ENCODE assay signal across 15 cellular contexts in the genomic region with DNA sequence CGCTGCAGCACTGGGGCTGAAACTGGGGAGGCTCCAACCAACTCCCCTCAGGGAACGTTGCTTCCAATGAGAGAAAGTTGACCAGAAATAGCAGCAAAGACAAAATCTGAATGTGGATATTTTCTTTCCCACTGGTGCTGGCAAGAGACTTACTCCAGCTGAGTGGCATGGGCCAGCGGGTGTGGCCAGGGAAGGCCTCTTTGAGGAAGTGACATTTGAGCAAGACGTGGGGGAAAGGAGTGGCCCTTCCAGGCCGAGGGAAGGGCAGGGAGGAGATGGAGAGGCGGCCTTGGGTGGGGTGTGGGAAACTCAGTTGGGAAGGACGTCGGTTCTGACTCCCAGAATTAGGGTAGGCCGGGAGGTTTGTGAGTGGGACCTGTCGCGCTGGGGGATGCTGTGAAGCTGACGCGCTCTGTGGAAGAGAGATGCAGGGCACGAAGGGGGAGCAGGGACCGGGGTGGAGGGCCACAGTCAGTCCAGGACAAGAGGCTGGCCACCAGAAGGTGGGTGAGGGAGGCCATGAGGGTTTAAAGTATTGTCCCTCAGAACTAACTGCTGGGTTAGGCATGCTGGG.
DNase-seq lines count a peak whose midpoint lies in the region; ATAC-seq and TF ChIP-seq lines count a peak whose summit lies in the region.
"Had no signal": no experiment of that assay in that cellular context is flagged by ENCODE, and none has a peak within 500 bp of the region (broad histone marks: within the 10 kb centered on the region; RNA-seq: fewer than 3 reads in every experiment).

No MANE protein-coding gene starts in this region.

- ATAC-seq in activated T-cell treated with anti-CD3 and anti-CD28 coated beads, Interleukin-2, amount 50 U/mL, for 72 hours (replicated peaks in 1 of 2), result no peak
- ATAC-seq in activated T-cell treated with anti-CD3 and anti-CD28 coated beads, Interleukin-2, amount 50 U/mL, for 4 hours, result no peak
- no peak for ATAC-seq in stimulated activated memory B cell treated with anti-CD40 and anti-IgM and Interleukin-4, amounts not matched to agents 10 μg/mL and 1 μg/mL and 100 μg/mL, for 72 hours
- ATAC-seq in WTC11 (no peak), GM18873 (IDR thresholded peaks at IDR 0.05; ENCODE audit: low FRiP score, unreplicated experiment) (no peak)

- no peaks in the 10 kb centered on the region for H3K36me3 Mint-ChIP-seq in activated T-cell treated with anti-CD3 and anti-CD28 coated beads, Interleukin-2, amount 50 U/mL, for 72 hours (ENCODE audit: insufficient read depth in 2 of 2)
- H3K36me3 Mint-ChIP-seq in activated T-cell treated with anti-CD3 and anti-CD28 coated beads, Interleukin-2, amount 50 U/mL, for 4 hours (ENCODE audit: insufficient read depth), result no peaks in the 10 kb centered on the region
- no peaks in the 10 kb centered on the region for H3K36me3 Mint-ChIP-seq in dendritic cell treated with granulocyte-macrophage colony-stimulating factor and Interleukin-4, amounts not matched to agents 40 ng/mL and 50 ng/mL, for 4 days (ENCODE audit: low read depth)
- H3K36me3 Mint-ChIP-seq in stimulated activated memory B cell treated with anti-CD40 and anti-IgM and Interleukin-4, amounts not matched to agents 10 μg/mL and 1 μg/mL and 100 μg/mL, for 72 hours, result no peaks in the 10 kb centered on the region
- H3K36me3 Mint-ChIP-seq in WTC11, result no peaks in the 10 kb centered on the region

- peak overlapping the region; percentile 72 to 84 for H3K4me3 Mint-ChIP-seq in activated T-cell treated with anti-CD3 and anti-CD28 coated beads, Interleukin-2, amount 50 U/mL, for 72 hours
- no peak overlapping the region for H3K4me3 Mint-ChIP-seq in activated T-cell treated with anti-CD3 and anti-CD28 coated beads, Interleukin-2, amount 50 U/mL, for 4 hours
- H3K4me3 Mint-ChIP-seq in dendritic cell treated with granulocyte-macrophage colony-stimulating factor and Interleukin-4, amounts not matched to agents 40 ng/mL and 50 ng/mL, for 4 days, result no peak overlapping the region
- no peak overlapping the region for H3K4me3 Mint-ChIP-seq in stimulated activated memory B cell treated with anti-CD40 and anti-IgM and Interleukin-4, amounts not matched to agents 10 μg/mL and 1 μg/mL and 100 μg/mL, for 72 hours
- no peak overlapping the region for H3K4me3 Mint-ChIP-seq in WTC11

- POLR2A ChIA-PET in WTC11 (lab: Charles Lee), result no interaction called here

- no peak overlapping the region for H3K27ac ChIP-seq in substantia nigra (ENCODE audit: low read depth, low read length, poor library complexity, severe bottlenecking)
- H3K27ac ChIP-seq: dorsolateral prefrontal cortex, SJCRH30 had no signal

- intact Hi-C loops in dendritic cell treated with granulocyte-macrophage colony-stimulating factor and Interleukin-4, amounts not matched to agents 40 ng/mL and 50 ng/mL, for 4 days (cut with micrococcal nuclease), result no loop called here

- CTCF ChIA-PET in WTC11 (lab: Charles Lee), result interaction anchor here (1.2 to 1.7 kb wide), 3 partner anchors 73 to 159 kb away, joined by 4 to 6 read pairs (median 4); no protein-coding TSS in a partner anchor

- no peaks in the 10 kb centered on the region for H3K9me3 Mint-ChIP-seq in activated T-cell treated with anti-CD3 and anti-CD28 coated beads, Interleukin-2, amount 50 U/mL, for 72 hours
- no peaks in the 10 kb centered on the region for H3K9me3 Mint-ChIP-seq in activated T-cell treated with anti-CD3 and anti-CD28 coated beads, Interleukin-2, amount 50 U/mL, for 4 hours
- no peaks in the 10 kb centered on the region for H3K9me3 Mint-ChIP-seq in dendritic cell treated with granulocyte-macrophage colony-stimulating factor and Interleukin-4, amounts not matched to agents 40 ng/mL and 50 ng/mL, for 4 days
- no peaks in the 10 kb centered on the region for H3K9me3 Mint-ChIP-seq in stimulated activated memory B cell treated with anti-CD40 and anti-IgM and Interleukin-4, amounts not matched to agents 10 μg/mL and 1 μg/mL and 100 μg/mL, for 72 hours
- H3K9me3 Mint-ChIP-seq in WTC11, result no peaks in the 10 kb centered on the region

- peaks cover 100% of the 10 kb centered on the region for H3K4me1 Mint-ChIP-seq in activated T-cell treated with anti-CD3 and anti-CD28 coated beads, Interleukin-2, amount 50 U/mL, for 72 hours (ENCODE audit: low read depth)
- peaks cover 90% of the 10 kb centered on the region for H3K4me1 Mint-ChIP-seq in activated T-cell treated with anti-CD3 and anti-CD28 coated beads, Interleukin-2, amount 50 U/mL, for 4 hours (ENCODE audit: low read depth)
- peaks cover 69% of the 10 kb centered on the region for H3K4me1 Mint-ChIP-seq in dendritic cell treated with granulocyte-macrophage colony-stimulating factor and Interleukin-4, amounts not matched to agents 40 ng/mL and 50 ng/mL, for 4 days (ENCODE audit: low read depth)
- peaks cover 78% of the 10 kb centered on the region for H3K4me1 Mint-ChIP-seq in stimulated activated memory B cell treated with anti-CD40 and anti-IgM and Interleukin-4, amounts not matched to agents 10 μg/mL and 1 μg/mL and 100 μg/mL, for 72 hours
- H3K4me1 Mint-ChIP-seq in WTC11, result peaks cover 12% of the 10 kb centered on the region

- TF ChIP-seq CTCF in WTC11 (IDR thresholded peaks at IDR 0.05), result no peak

- H3K27me3 Mint-ChIP-seq in activated T-cell treated with anti-CD3 and anti-CD28 coated beads, Interleukin-2, amount 50 U/mL, for 72 hours (ENCODE audit: low read depth), result no peaks in the 10 kb centered on the region
- no peaks in the 10 kb centered on the region for H3K27me3 Mint-ChIP-seq in activated T-cell treated with anti-CD3 and anti-CD28 coated beads, Interleukin-2, amount 50 U/mL, for 4 hours (ENCODE audit: low read depth)
- no peaks in the 10 kb centered on the region for H3K27me3 Mint-ChIP-seq in dendritic cell treated with granulocyte-macrophage colony-stimulating factor and Interleukin-4, amounts not matched to agents 40 ng/mL and 50 ng/mL, for 4 days
- H3K27me3 Mint-ChIP-seq in stimulated activated memory B cell treated with anti-CD40 and anti-IgM and Interleukin-4, amounts not matched to agents 10 μg/mL and 1 μg/mL and 100 μg/mL, for 72 hours, result no peaks in the 10 kb centered on the region
- no peaks in the 10 kb centered on the region; the same call in 1 of the 2 replicates for H3K27me3 Mint-ChIP-seq in WTC11 (ENCODE audit: low read depth)

- DNase-seq in activated T-cell treated with anti-CD3 and anti-CD28 coated beads, Interleukin-2, amount 50 U/mL, for 72 hours, result no peak
- no peak for DNase-seq in activated T-cell treated with anti-CD3 and anti-CD28 coated beads, Interleukin-2, amount 50 U/mL, for 4 hours
- peak; percentile 41 for DNase-seq in MV-4-11 (lab: John Stamatoyannopoulos, UW)
- DNase-seq in WTC11 (ENCODE audit: low spot score), result no peak
- DNase-seq in substantia nigra (lab: John Stamatoyannopoulos, UW), result no peak
- DNase-seq: DMS153; dorsolateral prefrontal cortex; IMR-90; NCI-H1105; NCI-H2227 treated with DMSO at 0.1 percent for 48 hours; SJCRH30; stimulated activated naive CD4-positive, alpha-beta T cell treated with Interleukin-2 at 50 U/mL for 16 hours had no signal

- H3K27ac Mint-ChIP-seq in activated T-cell treated with anti-CD3 and anti-CD28 coated beads, Interleukin-2, amount 50 U/mL, for 72 hours, result peak overlapping the region; percentile 68
- peak overlapping the region; percentile 71 for H3K27ac Mint-ChIP-seq in dendritic cell treated with granulocyte-macrophage colony-stimulating factor and Interleukin-4, amounts not matched to agents 40 ng/mL and 50 ng/mL, for 4 days
- H3K27ac Mint-ChIP-seq in stimulated activated memory B cell treated with anti-CD40 and anti-IgM and Interleukin-4, amounts not matched to agents 10 μg/mL and 1 μg/mL and 100 μg/mL, for 72 hours, result peak overlapping the region; percentile 65
- H3K27ac Mint-ChIP-seq in WTC11, result no peak overlapping the region

TF ChIP-seq in WTC11, 78 proteins besides CTCF, POLR2A, EP300 and RAD21 (continues in another document):
- no peak for TF ChIP-seq ELF4 (CRISPR knock-in tag; IDR thresholded peaks at IDR 0.05; ENCODE audit: low read depth)
- TF ChIP-seq NFE2L1 (CRISPR knock-in tag; IDR thresholded peaks at IDR 0.05), result no peak
- TF ChIP-seq, protein P1, sequence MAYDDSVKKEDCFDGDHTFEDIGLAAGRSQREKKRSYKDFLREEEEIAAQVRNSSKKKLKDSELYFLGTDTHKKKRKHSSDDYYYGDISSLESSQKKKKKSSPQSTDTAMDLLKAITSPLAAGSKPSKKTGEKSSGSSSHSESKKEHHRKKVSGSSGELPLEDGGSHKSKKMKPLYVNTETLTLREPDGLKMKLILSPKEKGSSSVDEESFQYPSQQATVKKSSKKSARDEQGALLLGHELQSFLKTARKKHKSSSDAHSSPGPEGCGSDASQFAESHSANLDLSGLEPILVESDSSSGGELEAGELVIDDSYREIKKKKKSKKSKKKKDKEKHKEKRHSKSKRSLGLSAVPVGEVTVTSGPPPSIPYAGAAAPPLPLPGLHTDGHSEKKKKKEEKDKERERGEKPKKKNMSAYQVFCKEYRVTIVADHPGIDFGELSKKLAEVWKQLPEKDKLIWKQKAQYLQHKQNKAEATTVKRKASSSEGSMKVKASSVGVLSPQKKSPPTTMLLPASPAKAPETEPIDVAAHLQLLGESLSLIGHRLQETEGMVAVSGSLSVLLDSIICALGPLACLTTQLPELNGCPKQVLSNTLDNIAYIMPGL (CRISPR knock-in tag; IDR thresholded peaks at IDR 0.05), result no peak
- no peak for TF ChIP-seq ZNF317 (CRISPR knock-in tag; IDR thresholded peaks at IDR 0.05; ENCODE audit: borderline replicate concordance, low read depth)

Comparison
In these comparisons a context has a peak if more than half of its experiments do, and no peak if none do; other contexts are left out.
1. H3K4me3 Mint-ChIP-seq: peak in activated T-cell treated with anti-CD3 and anti-CD28 coated beads, Interleukin-2, amount 50 U/mL, for 72 hours (2 of 2); none in activated T-cell treated with anti-CD3 and anti-CD28 coated beads, Interleukin-2, amount 50 U/mL, for 4 hours (single experiment), dendritic cell treated with granulocyte-macrophage colony-stimulating factor and Interleukin-4, amounts not matched to agents 40 ng/mL and 50 ng/mL, for 4 days (single experiment), stimulated activated memory B cell treated with anti-CD40 and anti-IgM and Interleukin-4, amounts not matched to agents 10 μg/mL and 1 μg/mL and 100 μg/mL, for 72 hours (single experiment) and WTC11 (single experiment).